Comparison of ENCODE assay signal across 12 cellular contexts in genomic region chrX:143634373-143634685, GRCh38. TPM values are rescaled to one million over a fixed set of nuclear protein-coding genes. Genes with fewer than 3 reads are reported as not detected.
DNase-seq lines count a peak whose midpoint lies in the region; ATAC-seq, FAIRE-seq and TF ChIP-seq lines count a peak whose summit lies in the region.
"Had no signal": no experiment of that assay in that cellular context is flagged by ENCODE, and none has a peak within 500 bp of the region (broad histone marks: within the 10 kb centered on the region; RNA-seq: fewer than 3 reads in every experiment).

No MANE protein-coding gene starts in this region.

- TF ChIP-seq EP300 in sigmoid colon (IDR thresholded peaks at IDR 0.05) = no peak

- DNase-seq in GM23338 (ENCODE audit: low spot score) (no peak), keratinocyte (ENCODE audit: low read depth, low spot score) (no peak), sigmoid colon (no peak), NCI-H128 (lab: John Stamatoyannopoulos, UW; ENCODE audit: unreplicated experiment) (no peak), HCEC 1CT (no peak), MV-4-11 (lab: John Stamatoyannopoulos, UW) (no peak)
- DNase-seq: NCI-H2227 treated with DMSO at 0.1 percent for 48 hours had no signal

- H3K27ac Mint-ChIP-seq in GM23338 (no peak overlapping the region), brain (peak overlapping the region in 2 of 5 experiments; percentile 84 to 93)

- H3K36me3 ChIP-seq in GM23338 (ENCODE audit: insufficient read depth) = no peaks in the 10 kb centered on the region
- no peaks in the 10 kb centered on the region for H3K36me3 ChIP-seq in keratinocyte (ENCODE audit: control insufficient read depth in 2 of 2, extremely low read depth in 1 of 2, insufficient read depth in 2 of 2, low read length in 2 of 2)
- no peaks in the 10 kb centered on the region for H3K36me3 ChIP-seq in sigmoid colon
- H3K36me3 ChIP-seq: BLaER1 had no signal

- FAIRE-seq in keratinocyte (lab: Jason Lieb, UNC) = no peak
- FAIRE-seq: bronchial epithelial cell had no signal

- no peak overlapping the region for H3K9ac ChIP-seq in keratinocyte (ENCODE audit: control insufficient read depth, extremely low read depth, insufficient read depth, low read length)
- H3K9ac ChIP-seq: BLaER1 had no signal

- H3F3A ChIP-seq in GM23338 (replicated peaks; ENCODE audit: low read depth) = no peaks in the 10 kb centered on the region

- ATAC-seq in GM23338 (no peak), GM21717 (IDR thresholded peaks at IDR 0.05; ENCODE audit: unreplicated experiment) (no peak)

- H2AFZ ChIP-seq in GM23338 (peak overlapping the region; percentile 28; the same call in 1 of the 2 replicates), keratinocyte (ENCODE audit: control insufficient read depth, low read length) (peak overlapping the region; percentile 53)

- no peaks in the 10 kb centered on the region for H3K79me2 ChIP-seq in GM23338 (replicated peaks; ENCODE audit: insufficient read depth)
- H3K79me2 ChIP-seq in keratinocyte (ENCODE audit: control insufficient read depth, insufficient read depth, low read length) = no peaks in the 10 kb centered on the region

- H3K4me1 ChIP-seq in GM23338 (ENCODE audit: insufficient read depth) (peaks cover 9% of the 10 kb centered on the region), keratinocyte (ENCODE audit: control insufficient read depth, extremely low read depth, insufficient read depth, low read length) (peaks cover 2% of the 10 kb centered on the region), sigmoid colon (peaks cover 0 to 13% (median 9%) of the 10 kb centered on the region in 4 donors)

- no peak for TF ChIP-seq CTCF in GM23338 (conservative IDR thresholded peaks at IDR 0.05; ENCODE audit: low read depth in 2 of 2)
- no peak for TF ChIP-seq CTCF in brain (conservative IDR thresholded peaks at IDR 0.05)
- TF ChIP-seq CTCF in keratinocyte (optimal IDR thresholded peaks at IDR 0.05 in 1 of 3, IDR thresholded peaks at IDR 0.05 in 1 of 3, conservative IDR thresholded peaks at IDR 0.05 in 1 of 3; ENCODE audit: extremely low read depth in 1 of 3, insufficient read depth in 2 of 3, low read length in 3 of 3) = no peak
- TF ChIP-seq CTCF in sigmoid colon (IDR thresholded peaks at IDR 0.05) = no peak

- WGBS in sigmoid colon, 2 donors = 1 to 4% methylated on average over 23 to 24 of the region's 24 CpGs

- H3K9me2 ChIP-seq in GM23338 (ENCODE audit: insufficient read depth) = no peaks in the 10 kb centered on the region

- H3K9me1 ChIP-seq in keratinocyte (ENCODE audit: control insufficient read depth, extremely low read depth, insufficient read depth, low read length) = no peaks in the 10 kb centered on the region

- H4K20me1 ChIP-seq in GM23338 (replicated peaks; ENCODE audit: insufficient read depth) (no peaks in the 10 kb centered on the region), keratinocyte (ENCODE audit: control insufficient read depth, extremely low read depth, insufficient read depth, low read length) (no peaks in the 10 kb centered on the region)
- H4K20me1 ChIP-seq: BLaER1 had no signal

- H3K9me3 Mint-ChIP-seq in GM23338 = peaks cover 36% of the 10 kb centered on the region
- peaks cover 0 to 6% (median 4%) of the 10 kb centered on the region in 5 experiments for H3K9me3 Mint-ChIP-seq in brain

- TF ChIP-seq POLR2A in sigmoid colon (IDR thresholded peaks at IDR 0.05) = no peak

- H3K36me3 Mint-ChIP-seq in GM23338 (ENCODE audit: low read depth) = peaks cover 2% of the 10 kb centered on the region; the same call in 1 of the 3 replicates
- peaks cover 11% of the 10 kb centered on the region for H3K36me3 Mint-ChIP-seq in brain

- H3K27me3 Mint-ChIP-seq in GM23338 (ENCODE audit: insufficient read depth, low read depth, poor library complexity) (peaks cover 6% of the 10 kb centered on the region), brain (peaks cover 8% of the 10 kb centered on the region)

- H3K27ac ChIP-seq in GM23338 (ENCODE audit: low read depth) = no peak overlapping the region
- no peak overlapping the region for H3K27ac ChIP-seq in keratinocyte (ENCODE audit: control insufficient read depth, insufficient read depth, low read length)
- no peak overlapping the region for H3K27ac ChIP-seq in sigmoid colon
- H3K27ac ChIP-seq: BLaER1 had no signal

- peaks cover 9% of the 10 kb centered on the region; the same call in 1 of the 3 replicates for H3K4me1 Mint-ChIP-seq in GM23338
- peaks cover 8% of the 10 kb centered on the region for H3K4me1 Mint-ChIP-seq in brain

- intact Hi-C loops in sigmoid colon (cut with DNase I) = no loop called here

- H3K4me3 Mint-ChIP-seq in GM23338 (peak overlapping the region; percentile 77; the same call in 2 of the 3 replicates), brain (peak overlapping the region; percentile 84 to 94 (median 90))

- H3K27me3 ChIP-seq in GM23338 (ENCODE audit: insufficient read depth) = peaks cover 24% of the 10 kb centered on the region
- H3K27me3 ChIP-seq in keratinocyte (ENCODE audit: control insufficient read depth, extremely low read depth, insufficient read depth, low read length) = peaks cover 17% of the 10 kb centered on the region
- peaks cover 0 to 19% (median 6%) of the 10 kb centered on the region in 3 donors for H3K27me3 ChIP-seq in sigmoid colon

- H3K9me3 ChIP-seq in keratinocyte (ENCODE audit: control insufficient read depth, low read depth, low read length) (no peaks in the 10 kb centered on the region), sigmoid colon (no peaks in the 10 kb centered on the region)

- H3K4me3 ChIP-seq in GM23338 (peak overlapping the region; percentile 63), keratinocyte (ENCODE audit: control insufficient read depth in 2 of 3, extremely low read depth in 1 of 3, insufficient read depth in 2 of 3, low read depth in 1 of 3, low read length in 3 of 3) (peak overlapping the region in 2 of 3 experiments; percentile 12 to 33), sigmoid colon (peak overlapping the region; percentile 22 to 50 (median 43))
- H3K4me3 ChIP-seq: BLaER1 had no signal

- dilution Hi-C loops in keratinocyte (cut with MboI; ENCODE audit: extremely low pct_ligation_motif_present, low sequenced_read_pairs) = no loop called here

- H3K4me2 ChIP-seq in GM23338 (peak overlapping the region; percentile 77), keratinocyte (ENCODE audit: control insufficient read depth, extremely low read depth, insufficient read depth, low read depth, low read length) (peak overlapping the region; percentile 64)
- H3K4me2 ChIP-seq: BLaER1 had no signal

TF ChIP-seq in GM23338, 12 proteins besides CTCF, POLR2A, EP300 and RAD21:
- TF ChIP-seq NANOG (IDR thresholded peaks at IDR 0.05; ENCODE audit: borderline replicate concordance) (no peak), STAT1 (IDR thresholded peaks at IDR 0.05; ENCODE audit: unreplicated experiment) (no peak), JUNB (IDR thresholded peaks at IDR 0.05; ENCODE audit: unreplicated experiment) (no peak), ETS1 (IDR thresholded peaks at IDR 0.05) (no peak), CREB1 (CRISPR knock-in tag; IDR thresholded peaks at IDR 0.05; ENCODE audit: low read depth) (no peak)

RNA-seq across cellular contexts. Expression of gene SLITRK4, which starts 1.6 kb away (rescaled TPM):
- total RNA-seq in GM23338 (2014; rRNA removed; shearing (Covaris generic)) = 4.0 and 6.0 TPM in 2 replicates
- polyA plus RNA-seq in GM23338 (2016; fragmentation: Nextera tagmentation; extraction: Ambion mirVana) (1.5 and 2.9 TPM in 2 replicates), brain (ENCODE audit: insufficient read depth, low read depth, low replicate concordance) (1.7 TPM), keratinocyte (0.01 TPM in 2 of 3 replicates, not detected in the other), sigmoid colon (under 1 TPM in 2 of 3 donors, not detected in 1; 0.15 to 0.60 TPM)
- 0.11 TPM for polyA plus RNA-seq in keratinocyte (2011; ENCODE audit: low read depth)
- polyA plus RNA-seq in keratinocyte (2011; cell fraction: cytosol; rRNA removed) = 0.02 TPM in 1 of 2 replicates, not detected in the other
- not detected in 2 replicates for polyA plus RNA-seq in keratinocyte (2011; cell fraction: nucleus; rRNA removed)
- polyA plus RNA-seq in keratinocyte (2012; ENCODE audit: low replicate concordance) = 0.01 TPM in 1 of 2 replicates, not detected in the other
- polyA minus RNA-seq in keratinocyte = not detected in 3 replicates
- polyA minus RNA-seq in keratinocyte (2011; cell fraction: cytosol; rRNA and poly(A)+ RNA removed) = not detected
- not detected in 2 replicates for polyA minus RNA-seq in keratinocyte (2011; cell fraction: nucleus; rRNA and poly(A)+ RNA removed)
- total RNA-seq in sigmoid colon = 1 to 10 TPM; 1.2 to 2.5 (median 2.0) TPM
- total RNA-seq: HT-29 had no signal
